19 cellular contexts compared by ENCODE assay signal in genomic region chr1:29501227-29501976, GRCh38.
A peak's percentile ranks its signal among the peaks of the same experiment; 100 is the strongest.
DNase-seq lines count a peak whose midpoint lies in the region; ATAC-seq, FAIRE-seq and TF ChIP-seq lines count a peak whose summit lies in the region.
"Had no signal": no experiment of that assay in that cellular context is flagged by ENCODE, and none has a peak within 500 bp of the region (broad histone marks: within the 10 kb centered on the region; RNA-seq: fewer than 3 reads in every experiment).

No MANE protein-coding gene starts in this region.

- no peak overlapping the region for H3K4me3 Mint-ChIP-seq in CD4-positive, alpha-beta memory T cell

- H3K4me1 ChIP-seq in A673 (ENCODE audit: insufficient read depth, low read length, poor library complexity, severe bottlenecking) (no peaks in the 10 kb centered on the region), HUES64 (ENCODE audit: insufficient read depth, low read length) (peaks cover 39% of the 10 kb centered on the region), H1 (replicated peaks in 1 of 4; ENCODE audit: control insufficient read depth in 3 of 4, insufficient read depth in 4 of 4, low read length in 3 of 4) (peaks cover 12 to 34% (median 23%) of the 10 kb centered on the region in 4 experiments)
- H3K4me1 ChIP-seq in CD4-positive, alpha-beta memory T cell (ENCODE audit: insufficient read depth, low read length) = no peaks in the 10 kb centered on the region
- H3K4me1 ChIP-seq: BLaER1 had no signal

- no peaks in the 10 kb centered on the region for H4K20me1 ChIP-seq in H1 (replicated peaks in 1 of 2; ENCODE audit: control insufficient read depth in 1 of 2, insufficient read depth in 2 of 2, low read length in 2 of 2)
- H4K20me1 ChIP-seq: BLaER1 had no signal

- H2AFZ ChIP-seq in H1 (ENCODE audit: low read length) = no peak overlapping the region
- H2AFZ ChIP-seq: PC-9 had no signal

- H3K36me3 Mint-ChIP-seq in CD4-positive, alpha-beta memory T cell = no peaks in the 10 kb centered on the region

- no peaks in the 10 kb centered on the region for H3K4me1 Mint-ChIP-seq in CD4-positive, alpha-beta memory T cell

- TF ChIP-seq RAD21 in H1 (IDR thresholded peaks at IDR 0.05 in 1 of 2, conservative IDR thresholded peaks at IDR 0.05 in 1 of 2; ENCODE audit: low read depth in 2 of 2, low read length in 2 of 2) = no peak

- peak overlapping the region; percentile 96; the same call in 1 of the 2 replicates for H2BK12ac ChIP-seq in H1 (ENCODE audit: low read depth, low read length)

- peak; percentile 12 for DNase-seq in A673 (ENCODE audit: low spot score)
- DNase-seq in H1 (ENCODE audit: low read depth in 1 of 2, low spot score in 2 of 2) = peak; percentile 41 to 45
- DNase-seq in iPS-NIHi7 (ENCODE audit: extremely low spot score) = peak; percentile 35
- no peak for DNase-seq in T-helper 1 cell
- no peak for DNase-seq in CD4-positive, alpha-beta memory T cell
- DNase-seq in cortex of kidney (lab: John Stamatoyannopoulos, UW) = no peak
- DNase-seq: 8988T, GF-D8, NCI-H1048, NCI-H1436 treated with DMSO at 0.1 percent for 48 hours, NCI-H2081, NCI-H510A treated with DMSO at 0.1 percent for 48 hours, NCI-H82, PC-9 had no signal

- FAIRE-seq in H1 (lab: Jason Lieb, UNC) = peak; percentile 91
- FAIRE-seq: GM12892 had no signal

- no peaks in the 10 kb centered on the region for H3K9me3 ChIP-seq in A673 (ENCODE audit: low read depth, low read length, poor library complexity, severe bottlenecking)
- H3K9me3 ChIP-seq in HUES64 (ENCODE audit: insufficient read depth, low read depth, low read length) = no peaks in the 10 kb centered on the region
- H3K9me3 ChIP-seq in H1 (ENCODE audit: insufficient read depth in 2 of 2, low read depth in 1 of 2, low read length in 1 of 2) = no peaks in the 10 kb centered on the region
- no peaks in the 10 kb centered on the region for H3K9me3 ChIP-seq in CD4-positive, alpha-beta memory T cell (ENCODE audit: control insufficient read depth in 1 of 2, low read length in 2 of 2)

- peak overlapping the region; percentile 3 to 20; a peak in 1 of 4 replicates for H3K4me2 ChIP-seq in H1 (ENCODE audit: insufficient read depth in 1 of 2, low read depth in 2 of 2, low read length in 2 of 2)
- H3K4me2 ChIP-seq: BLaER1, KMS-11, PC-9 had no signal

- peak overlapping the region; percentile 70 for H2BK120ac ChIP-seq in H1 (replicated peaks; ENCODE audit: low read depth, low read length)

- intact Hi-C loops in A673 (cut with micrococcal nuclease; ENCODE audit: unreplicated experiment) = no loop called here
- intact Hi-C loops in CD4-positive, alpha-beta memory T cell (cut with micrococcal nuclease) = no loop called here

- peaks cover 29 to 35% of the 10 kb centered on the region in 2 donors for H3K27me3 Mint-ChIP-seq in CD4-positive, alpha-beta memory T cell

- H3K4ac ChIP-seq in H1 (replicated peaks; ENCODE audit: insufficient read length, low read depth, low read length) = peak overlapping the region; percentile 83

- no peak overlapping the region for H3K56ac ChIP-seq in H1 (replicated peaks; ENCODE audit: insufficient read length, low read depth, low read length)

- H3K9me3 Mint-ChIP-seq in CD4-positive, alpha-beta memory T cell = peaks cover 0 to 9% (median 4%) of the 10 kb centered on the region in 8 donors

- no peak for ATAC-seq in GM18520 (IDR thresholded peaks at IDR 0.05; ENCODE audit: unreplicated experiment)

- H4K5ac ChIP-seq in H1 (ENCODE audit: insufficient read length, low read depth, low read length) = peak overlapping the region; percentile 85

- POLR2A ChIA-PET in A673 (lab: Charles Lee; ENCODE audit: low non-redundant PET) = no interaction called here
- POLR2A ChIA-PET in H1 (lab: Charles Lee; ENCODE audit: partially characterized antibody) = interaction anchor here (1.5 kb wide), 1 partner anchor 10 kb away, joined by 4 read pairs; no protein-coding TSS in a partner anchor
- POLR2A ChIA-PET in CD4-positive, alpha-beta memory T cell (lab: Charles Lee; ENCODE audit: partially characterized antibody) = no interaction called here

- H2BK15ac ChIP-seq in H1 (ENCODE audit: low read length) = no peak overlapping the region

- 15% methylated on average over 8 of the region's 8 CpGs for WGBS in HUES64
- WGBS in H1 (ENCODE audit: extremely low coverage in 1 of 2, insufficient coverage in 1 of 2, insufficient read length in 1 of 2, insufficient replicate concordance in 2 of 2, low coverage in 1 of 2, low lambda C conversion rate in 2 of 2, missing lambda C conversion rate in 1 of 2), 2 experiments = 32% methylated on average over 8 of the region's 8 CpGs; no CpG with 5 or more reads in 1 of the 2 experiments

- peak overlapping the region; percentile 71; the same call in 1 of the 2 replicates for H3K18ac ChIP-seq in H1 (ENCODE audit: extremely low read depth, low read length)

- peak overlapping the region; percentile 91 for H2BK20ac ChIP-seq in H1 (ENCODE audit: low read length)

- CTCF ChIA-PET in A673 (lab: Charles Lee) (no interaction called here), H1 (lab: Charles Lee; ENCODE audit: partially characterized antibody) (interaction anchor here (1.3 kb wide), 1 partner anchor 16 kb away, joined by 3 read pairs; no protein-coding TSS in a partner anchor)
- CTCF ChIA-PET in CD4-positive, alpha-beta memory T cell (lab: Charles Lee; ENCODE audit: partially characterized antibody) = no interaction called here

- H3K27ac Mint-ChIP-seq in CD4-positive, alpha-beta memory T cell = no peak overlapping the region

- H3K9ac ChIP-seq in HUES64 (ENCODE audit: low read depth, low read length) (0 out of 2 replicates have a peak overlapping the region, but pooled peaks have one; percentile 5), H1 (replicated peaks in 1 of 4; ENCODE audit: extremely low read depth in 1 of 4, low read depth in 3 of 4, low read length in 3 of 4) (no peak overlapping the region)
- H3K9ac ChIP-seq: BLaER1, KMS-11 had no signal

- no peak overlapping the region for H3K23ac ChIP-seq in H1 (ENCODE audit: insufficient read length)

- TF ChIP-seq CTCF in A673 (conservative IDR thresholded peaks at IDR 0.05; ENCODE audit: low read depth, low read length) (no peak), H1 (IDR thresholded peaks at IDR 0.05; ENCODE audit: control extremely low read depth in 1 of 3, insufficient read depth in 1 of 3, low read depth in 1 of 3, low read length in 3 of 3) (no peak)

- no peak for TF ChIP-seq POLR2A in H1 (IDR thresholded peaks at IDR 0.05; ENCODE audit: control extremely low read depth in 1 of 2, low read depth in 2 of 2, low read length in 2 of 2)

- H2AK5ac ChIP-seq in H1 (ENCODE audit: low read depth, low read length) = no peak overlapping the region; the same call in 1 of the 2 replicates

- no peaks in the 10 kb centered on the region; the same call in 1 of the 2 replicates for H3K23me2 ChIP-seq in H1 (ENCODE audit: low read depth, low read length)

- H3K36me3 ChIP-seq in A673 (ENCODE audit: insufficient read depth, low read length, poor library complexity, severe bottlenecking) (no peaks in the 10 kb centered on the region), HUES64 (ENCODE audit: insufficient read depth, low read length) (no peaks in the 10 kb centered on the region), H1 (ENCODE audit: control insufficient read depth in 2 of 4, insufficient read depth in 4 of 4, low read length in 3 of 4) (no peaks in the 10 kb centered on the region)
- no peaks in the 10 kb centered on the region for H3K36me3 ChIP-seq in CD4-positive, alpha-beta memory T cell (ENCODE audit: insufficient read depth, low read length)
- H3K36me3 ChIP-seq: BLaER1 had no signal

- H3K79me2 ChIP-seq in H1 (ENCODE audit: control insufficient read depth in 1 of 2, insufficient read depth in 2 of 2, low read length in 2 of 2) = no peaks in the 10 kb centered on the region

- H3K4me3 ChIP-seq in A673 (ENCODE audit: low read depth, low read length, poor library complexity, severe bottlenecking) (no peak overlapping the region), HUES64 (ENCODE audit: low read length) (no peak overlapping the region), H1 (ENCODE audit: extremely low read depth in 1 of 4, insufficient read depth in 2 of 4, low read depth in 3 of 4, low read length in 4 of 4) (peak overlapping the region in 1 of 4 experiments; percentile 32; a peak in 1 of 8 replicates)
- H3K4me3 ChIP-seq in CD4-positive, alpha-beta memory T cell (ENCODE audit: low read length in 2 of 2) = no peak overlapping the region
- H3K4me3 ChIP-seq: BLaER1, PC-9 had no signal

- H3K27ac ChIP-seq in A673 (ENCODE audit: low read depth, low read length, poor library complexity, severe bottlenecking) = no peak overlapping the region
- H3K27ac ChIP-seq in HUES64 (ENCODE audit: low read depth, low read length) = peak overlapping the region; percentile 92
- no peak overlapping the region for H3K27ac ChIP-seq in H1 (ENCODE audit: low read depth, low read length)
- H3K27ac ChIP-seq in CD4-positive, alpha-beta memory T cell (ENCODE audit: low read depth, low read length) = no peak overlapping the region
- H3K27ac ChIP-seq: BLaER1, KMS-11, PC-9 had no signal

- TF ChIP-seq EP300 in H1 (IDR thresholded peaks at IDR 0.05; ENCODE audit: borderline replicate concordance in 1 of 2, low read depth in 2 of 2, low read length in 2 of 2) = peak in 1 of 2 experiments; percentile 69; a peak in 1 of 3 replicates

- H3K79me1 ChIP-seq in H1 (ENCODE audit: low read depth, low read length) = no peaks in the 10 kb centered on the region

- no peak overlapping the region for H4K8ac ChIP-seq in H1 (ENCODE audit: extremely low read depth, insufficient read depth, low read length)

- H2BK5ac ChIP-seq in H1 (ENCODE audit: low read depth, low read length) = peak overlapping the region; percentile 94; the same call in 1 of the 2 replicates

- no peak overlapping the region for H3K14ac ChIP-seq in H1 (ENCODE audit: insufficient read length)

- H4K91ac ChIP-seq in H1 (replicated peaks; ENCODE audit: insufficient read length, low read length) = peak overlapping the region; percentile 92

- no TSS peak for BruUV-seq in A673 (replicated peaks; lab: Mats Ljungman, UMichigan)

- H3K27me3 ChIP-seq in A673 (replicated peaks; ENCODE audit: insufficient read depth, low read depth, low read length, poor library complexity) = no peaks in the 10 kb centered on the region
- H3K27me3 ChIP-seq in HUES64 (ENCODE audit: insufficient read depth, low read length) = no peaks in the 10 kb centered on the region
- no peaks in the 10 kb centered on the region; a peak in 1 of 7 replicates for H3K27me3 ChIP-seq in H1 (replicated peaks in 1 of 4; ENCODE audit: control insufficient read depth in 3 of 4, extremely low read depth in 1 of 4, insufficient read depth in 3 of 4, low read length in 3 of 4)
- no peaks in the 10 kb centered on the region for H3K27me3 ChIP-seq in CD4-positive, alpha-beta memory T cell (ENCODE audit: insufficient read depth, low read length)
- H3K27me3 ChIP-seq: BLaER1 had no signal

TF ChIP-seq in H1, 55 proteins besides CTCF, POLR2A, EP300 and RAD21 (continues in another document):
- TF ChIP-seq CBX8 (IDR thresholded peaks at IDR 0.05; ENCODE audit: borderline replicate concordance, low read depth, low read length) = no peak
- no peak for TF ChIP-seq ZNF274 (IDR thresholded peaks at IDR 0.05; ENCODE audit: borderline replicate concordance, extremely low read depth, low read length)
- TF ChIP-seq TEAD4 (IDR thresholded peaks at IDR 0.05; ENCODE audit: low read depth, low read length) = peak; percentile 94
- no peak for TF ChIP-seq JUN (IDR thresholded peaks at IDR 0.05; ENCODE audit: low read depth, low read length)

Comparison
In these comparisons a context has a peak if more than half of its experiments do, and no peak if none do; other contexts are left out.
1. DNase-seq: peak in A673 (single experiment), H1 (2 of 2) and iPS-NIHi7 (single experiment); none in T-helper 1 cell (0 of 5), CD4-positive, alpha-beta memory T cell (0 of 5) and cortex of kidney (single experiment).